9 cellular contexts compared by ENCODE assay signal in genomic region chr5:7850241-7850532, GRCh38. TPM values are rescaled to one million over a fixed set of nuclear protein-coding genes. Genes with fewer than 3 reads are reported as not detected.
DNase-seq lines count a peak whose midpoint lies in the region; ATAC-seq and TF ChIP-seq lines count a peak whose summit lies in the region.
"Had no signal": no experiment of that assay in that cellular context is flagged by ENCODE, and none has a peak within 500 bp of the region (broad histone marks: within the 10 kb centered on the region; RNA-seq: fewer than 3 reads in every experiment).

No MANE protein-coding gene starts in this region.

- H3K4me1 ChIP-seq in ectodermal cell (ENCODE audit: control insufficient read depth, insufficient read depth, low read length) (no peaks in the 10 kb centered on the region), mucosa of rectum (ENCODE audit: control insufficient read depth in 2 of 2, insufficient read depth in 2 of 2, low read length in 2 of 2) (peaks cover 7 to 8% of the 10 kb centered on the region in 2 donors), upper lobe of left lung (peaks cover 13 to 26% (median 18%) of the 10 kb centered on the region in 4 donors), SJCRH30 (peaks cover 8% of the 10 kb centered on the region)

- H3K9ac ChIP-seq in mucosa of rectum (ENCODE audit: low read depth in 1 of 2, low read length in 2 of 2): no peak overlapping the region

- no peaks in the 10 kb centered on the region for H3K36me3 Mint-ChIP-seq in activated T-cell treated with anti-CD3 and anti-CD28 coated beads, Interleukin-2, amount 50 U/mL, for 4 hours (ENCODE audit: insufficient read depth)

- peak in 1 of 2 donors; percentile 41 for ATAC-seq in activated T-cell treated with anti-CD3 and anti-CD28 coated beads, Interleukin-2, amount 50 U/mL, for 4 hours
- peak; percentile 22 to 31 for ATAC-seq in upper lobe of left lung (ENCODE audit: low FRiP score in 2 of 2)
- ATAC-seq in HG02884 (IDR thresholded peaks at IDR 0.05; ENCODE audit: unreplicated experiment): no peak
- ATAC-seq in HG03520 (IDR thresholded peaks at IDR 0.05; ENCODE audit: unreplicated experiment): no peak

- WGBS in ectodermal cell, 2 experiments: 0% methylated on average over 15 of the region's 15 CpGs
- WGBS in upper lobe of left lung, 2 donors: 0% methylated on average over 6 of the region's 15 CpGs; no CpG with 5 or more reads in 1 of the 2 donors

- peak overlapping the region; percentile 64 for H3K4me3 ChIP-seq in ectodermal cell (ENCODE audit: insufficient read depth, low read depth, low read length)
- H3K4me3 ChIP-seq in mucosa of rectum (ENCODE audit: low read length in 2 of 2): peak overlapping the region; percentile 52 to 60
- peak overlapping the region; percentile 45 to 68 (median 62) for H3K4me3 ChIP-seq in upper lobe of left lung
- no peak overlapping the region for H3K4me3 ChIP-seq in SJCRH30

- TF ChIP-seq CTCF in upper lobe of left lung (IDR thresholded peaks at IDR 0.05): no peak

- peak overlapping the region; percentile 71 for H3K4me3 Mint-ChIP-seq in activated T-cell treated with anti-CD3 and anti-CD28 coated beads, Interleukin-2, amount 50 U/mL, for 4 hours

- H3K36me3 ChIP-seq in ectodermal cell (ENCODE audit: control insufficient read depth, insufficient read depth, low read length) (no peaks in the 10 kb centered on the region), mucosa of rectum (ENCODE audit: control insufficient read depth in 2 of 2, insufficient read depth in 2 of 2, low read length in 2 of 2) (no peaks in the 10 kb centered on the region), upper lobe of left lung (no peaks in the 10 kb centered on the region), SJCRH30 (no peaks in the 10 kb centered on the region)
- H3K36me3 ChIP-seq: neutrophil had no signal

- no peak for TF ChIP-seq EP300 in upper lobe of left lung (IDR thresholded peaks at IDR 0.05)

- H3K27ac ChIP-seq in ectodermal cell (ENCODE audit: insufficient read depth, low read depth, low read length, poor library complexity, severe bottlenecking) (no peak overlapping the region), mucosa of rectum (ENCODE audit: low read depth in 2 of 2, low read length in 2 of 2) (no peak overlapping the region), upper lobe of left lung (no peak overlapping the region), SJCRH30 (no peak overlapping the region)
- H3K27ac ChIP-seq: neutrophil had no signal

- H3K9me3 Mint-ChIP-seq in activated T-cell treated with anti-CD3 and anti-CD28 coated beads, Interleukin-2, amount 50 U/mL, for 4 hours: no peaks in the 10 kb centered on the region

- no peak for TF ChIP-seq POLR2A in upper lobe of left lung (IDR thresholded peaks at IDR 0.05)

- H3K27me3 ChIP-seq in ectodermal cell (ENCODE audit: control insufficient read depth, insufficient read depth, low read length, poor library complexity, severe bottlenecking) (peaks cover 20% of the 10 kb centered on the region), mucosa of rectum (ENCODE audit: control insufficient read depth in 2 of 2, insufficient read depth in 2 of 2, low read length in 2 of 2) (peaks cover 22 to 32% of the 10 kb centered on the region in 2 donors), upper lobe of left lung (peaks cover 0 to 14% (median 2%) of the 10 kb centered on the region in 4 donors), SJCRH30 (no peaks in the 10 kb centered on the region)

- H3K27me3 Mint-ChIP-seq in activated T-cell treated with anti-CD3 and anti-CD28 coated beads, Interleukin-2, amount 50 U/mL, for 4 hours (ENCODE audit: low read depth): peaks cover 21% of the 10 kb centered on the region

- H3K4me1 Mint-ChIP-seq in activated T-cell treated with anti-CD3 and anti-CD28 coated beads, Interleukin-2, amount 50 U/mL, for 4 hours (ENCODE audit: low read depth): peaks cover 21% of the 10 kb centered on the region

- no peaks in the 10 kb centered on the region for H3K9me3 ChIP-seq in ectodermal cell (ENCODE audit: control insufficient read depth, low read length)
- H3K9me3 ChIP-seq in mucosa of rectum (ENCODE audit: control insufficient read depth in 2 of 2, low read length in 2 of 2): no peaks in the 10 kb centered on the region
- H3K9me3 ChIP-seq in upper lobe of left lung: no peaks in the 10 kb centered on the region
- no peaks in the 10 kb centered on the region for H3K9me3 ChIP-seq in SJCRH30 (replicated peaks)
- H3K9me3 ChIP-seq: neutrophil had no signal

- DNase-seq in activated T-cell treated with anti-CD3 and anti-CD28 coated beads, Interleukin-2, amount 50 U/mL, for 4 hours: no peak
- no peak for DNase-seq in activated T-cell treated with anti-CD3 and anti-CD28 coated beads for 4 hours
- DNase-seq in upper lobe of left lung: peak in 1 of 2 donors; percentile 73
- no peak for DNase-seq in SJCRH30

RNA-seq across cellular contexts. Expression of gene CFAP90, which starts 0.7 kb away (rescaled TPM):
- total RNA-seq in activated T-cell treated with anti-CD3 and anti-CD28 coated beads, Interleukin-2, amount 50 U/mL, for 4 hours: not detected
- 0.83 TPM for polyA plus RNA-seq in ectodermal cell (2013, experiment 1 of 4)
- 0.62 TPM for polyA plus RNA-seq in ectodermal cell (2013, experiment 2 of 4)
- polyA plus RNA-seq in ectodermal cell (2013, experiment 3 of 4): 1.1 TPM
- 1.2 TPM for polyA plus RNA-seq in ectodermal cell (2013, experiment 4 of 4)
- 10 to 100 TPM in 1 of 6 donors, 1 to 10 TPM in 4, under 1 TPM in 1; 0.54 to 11.3 (median 6.0) TPM for total RNA-seq in upper lobe of left lung
- 0.20 TPM in 1 of 2 replicates, not detected in the other for total RNA-seq in SJCRH30 (2014; rRNA removed; shearing (Covaris generic))

RNA-seq across cellular contexts. Expression of gene FASTKD3, which starts 18.6 kb away (rescaled TPM):
- total RNA-seq in activated T-cell treated with anti-CD3 and anti-CD28 coated beads, Interleukin-2, amount 50 U/mL, for 4 hours: 10 to 100 TPM; 18.2 to 22.5 (median 19.8) TPM
- polyA plus RNA-seq in ectodermal cell (2013, experiment 1 of 4): 16.8 TPM
- 20.3 TPM for polyA plus RNA-seq in ectodermal cell (2013, experiment 2 of 4)
- polyA plus RNA-seq in ectodermal cell (2013, experiment 3 of 4): 15.8 TPM
- 12.8 TPM for polyA plus RNA-seq in ectodermal cell (2013, experiment 4 of 4)
- total RNA-seq in upper lobe of left lung: 10 to 100 TPM in 3 of 6 donors, 1 to 10 TPM in 3; 1.6 to 21.0 (median 10.6) TPM
- 16.9 TPM in 2 replicates for total RNA-seq in SJCRH30 (2014; rRNA removed; shearing (Covaris generic))

RNA-seq across cellular contexts. Expression of gene MTRR, which starts 18.8 kb away (rescaled TPM):
- total RNA-seq in activated T-cell treated with anti-CD3 and anti-CD28 coated beads, Interleukin-2, amount 50 U/mL, for 4 hours: 10 to 100 TPM; 57.2 to 64.8 (median 57.9) TPM
- polyA plus RNA-seq in ectodermal cell (2013, experiment 1 of 4): 37.8 TPM
- polyA plus RNA-seq in ectodermal cell (2013, experiment 2 of 4): 33.2 TPM
- polyA plus RNA-seq in ectodermal cell (2013, experiment 3 of 4): 28.9 TPM
- polyA plus RNA-seq in ectodermal cell (2013, experiment 4 of 4): 26.5 TPM
- 100 to 1,000 TPM in 3 of 6 donors, 10 to 100 TPM in 3; 91.1 to 157 (median 105) TPM for total RNA-seq in upper lobe of left lung
- 29.4 and 31.7 TPM in 2 replicates for total RNA-seq in SJCRH30 (2014; rRNA removed; shearing (Covaris generic))

Comparison
In these comparisons a context has a peak if more than half of its experiments do, and no peak if none do; other contexts are left out.
1. ATAC-seq: peak in upper lobe of left lung (2 of 2); none in HG02884 (single experiment) and HG03520 (single experiment).